In genomic region chr11:14270690-14271542, GRCh38 we compare ENCODE assay signal across 8 cellular contexts.
DNase-seq lines count a peak whose midpoint lies in the region; ATAC-seq, FAIRE-seq and TF ChIP-seq lines count a peak whose summit lies in the region.

No MANE protein-coding gene starts in this region.

- CTCF ChIA-PET in GM12878 (lab: Yijun Ruan, JAX), result no interaction called here

- 15% methylated on average over 6 of the region's 6 CpGs for whole genome bisulfite sequencing in GM12878 (ENCODE audit: insufficient coverage, insufficient replicate concordance, low lambda C conversion rate, missing lambda C conversion rate)

- POLR2A ChIA-PET in GM12878 (lab: Charles Lee), result no interaction called here

- no peaks in the 10 kb centered on the region for H3K36me3 ChIP-seq in GM12878 (ENCODE audit: control insufficient read depth in 2 of 2, insufficient read depth in 2 of 2, low read length in 1 of 2)

- no peaks in the 10 kb centered on the region for H3K9me3 ChIP-seq in GM12878 (replicated peaks; ENCODE audit: control insufficient read depth, insufficient read depth, low read length)

- intact Hi-C loops in GM12878 (cut with micrococcal nuclease; ENCODE audit: unreplicated experiment), result no loop called here
- intact Hi-C loops in cardiac septum (cut with DNase I), result no loop called here

- no peak overlapping the region; the same call in 1 of the 2 replicates for H2AFZ ChIP-seq in GM12878 (ENCODE audit: control insufficient read depth, low read depth, low read length)

- TF ChIP-seq CTCF in GM12878 (IDR thresholded peaks at IDR 0.05 in 2 of 3, conservative IDR thresholded peaks at IDR 0.05 in 1 of 3; ENCODE audit: control insufficient read depth in 2 of 3, extremely low read depth in 1 of 3, insufficient read depth in 1 of 3, low read depth in 3 of 3, low read length in 3 of 3), result no peak

- FAIRE-seq in GM12878 (lab: Jason Lieb, UNC), result no peak

- SMC1A ChIA-PET in GM12878 (lab: Charles Lee; ENCODE audit: uncharacterized antibody, unreplicated experiment), result interaction anchor here (1.3 to 1.6 kb wide), 2 partner anchors 37 to 184 kb away, joined by 3 to 5 read pairs; no protein-coding TSS in a partner anchor

- peak overlapping the region; percentile 33 for H3K27ac ChIP-seq in GM12878 (ENCODE audit: control insufficient read depth, insufficient read depth)

- peak overlapping the region; percentile 43; the same call in 1 of the 2 replicates for H3K4me3 ChIP-seq in GM12878

- no peak for TF ChIP-seq POLR2A in GM12878 (IDR thresholded peaks at IDR 0.05; ENCODE audit: low read depth, low read length)

- no peak overlapping the region for H3K9ac ChIP-seq in GM12878 (ENCODE audit: control insufficient read depth, insufficient read depth, low read length)

- TF ChIP-seq EP300 in GM12878 (IDR thresholded peaks at IDR 0.05; ENCODE audit: borderline replicate concordance in 1 of 2, control insufficient read depth in 1 of 2, low read depth in 2 of 2, low read length in 2 of 2), result no peak

- H3K4me1 ChIP-seq in GM12878 (ENCODE audit: control insufficient read depth, insufficient read depth, low read length), result peaks cover 21% of the 10 kb centered on the region

- no TSS peak for BruUV-seq in GM12878 (replicated peaks; lab: Mats Ljungman, UMichigan)

- TF ChIP-seq RAD21 in GM12878 (IDR thresholded peaks at IDR 0.05; ENCODE audit: insufficient read depth, low read depth, low read length), result no peak

- no peaks in the 10 kb centered on the region for H4K20me1 ChIP-seq in GM12878 (ENCODE audit: control insufficient read depth, insufficient read depth)

- RAD21 ChIA-PET in GM12878 (lab: Charles Lee; ENCODE audit: unreplicated experiment), result no interaction called here

- ATAC-seq in GM21360 (IDR thresholded peaks at IDR 0.05; ENCODE audit: unreplicated experiment) (peak; percentile 77), HG03521 (IDR thresholded peaks at IDR 0.05; ENCODE audit: unreplicated experiment) (peak; percentile 51), GM12878 (peak; percentile 85)

- peak overlapping the region; percentile 56 for H3K4me2 ChIP-seq in GM12878 (ENCODE audit: control insufficient read depth, insufficient read depth)

- no peaks in the 10 kb centered on the region for H3K79me2 ChIP-seq in GM12878 (ENCODE audit: control insufficient read depth, insufficient read depth, low read length)

- DNase-seq in GF-D8 (lab: John Stamatoyannopoulos, UW) (peak; percentile 80), GM12878 (ENCODE audit: low read depth, low spot score) (peak; percentile 33), NCI-H1092 (lab: John Stamatoyannopoulos, UW) (no peak), T1000 (lab: John Stamatoyannopoulos, UW) (no peak), cardiac septum (ENCODE audit: low spot score) (no peak), COLO829 (ENCODE audit: low spot score) (no peak)

- H3K27me3 ChIP-seq in GM12878 (replicated peaks in 1 of 2; ENCODE audit: control insufficient read depth in 2 of 2, insufficient read depth in 2 of 2, low read length in 1 of 2), result no peaks in the 10 kb centered on the region

- in situ Hi-C loops in GM12878 (cut with MboI), result no loop called here

TF ChIP-seq in GM12878, 131 proteins besides CTCF, POLR2A, EP300 and RAD21:
- TF ChIP-seq JUNB (IDR thresholded peaks at IDR 0.05), result no peak
- no peak for TF ChIP-seq NR2C2 (IDR thresholded peaks at IDR 0.05; ENCODE audit: borderline replicate concordance, control insufficient read depth, insufficient read length, low read depth)
- TF ChIP-seq WRNIP1 (IDR thresholded peaks at IDR 0.05; ENCODE audit: borderline replicate concordance, low read depth, low read length), result no peak
- TF ChIP-seq KLF5 (IDR thresholded peaks at IDR 0.05; ENCODE audit: partially characterized antibody), result no peak
- TF ChIP-seq BMI1 (IDR thresholded peaks at IDR 0.05; ENCODE audit: borderline replicate concordance), result no peak
- TF ChIP-seq TBL1XR1 (IDR thresholded peaks at IDR 0.05; ENCODE audit: low read depth, low read length), result no peak
- TF ChIP-seq, protein P1, sequence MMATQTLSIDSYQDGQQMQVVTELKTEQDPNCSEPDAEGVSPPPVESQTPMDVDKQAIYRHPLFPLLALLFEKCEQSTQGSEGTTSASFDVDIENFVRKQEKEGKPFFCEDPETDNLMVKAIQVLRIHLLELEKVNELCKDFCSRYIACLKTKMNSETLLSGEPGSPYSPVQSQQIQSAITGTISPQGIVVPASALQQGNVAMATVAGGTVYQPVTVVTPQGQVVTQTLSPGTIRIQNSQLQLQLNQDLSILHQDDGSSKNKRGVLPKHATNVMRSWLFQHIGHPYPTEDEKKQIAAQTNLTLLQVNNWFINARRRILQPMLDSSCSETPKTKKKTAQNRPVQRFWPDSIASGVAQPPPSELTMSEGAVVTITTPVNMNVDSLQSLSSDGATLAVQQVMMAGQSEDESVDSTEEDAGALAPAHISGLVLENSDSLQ (IDR thresholded peaks at IDR 0.05), result no peak
- TF ChIP-seq NFIC (IDR thresholded peaks at IDR 0.05; ENCODE audit: low read depth, low read length), result no peak; the same call in 1 of the 2 replicates
- no peak for TF ChIP-seq USF1 (IDR thresholded peaks at IDR 0.05; ENCODE audit: borderline replicate concordance, extremely low read length, insufficient read depth, low read depth, low read length)
- TF ChIP-seq IKZF1 (conservative IDR thresholded peaks at IDR 0.05), result no peak
- TF ChIP-seq TCF3 (IDR thresholded peaks at IDR 0.05; ENCODE audit: borderline replicate concordance, insufficient read depth, low read depth, low read length), result no peak
- 0 out of 2 replicates have a peak, but pooled peaks have one; percentile 31 for TF ChIP-seq POLR2AphosphoS5 (IDR thresholded peaks at IDR 0.05; ENCODE audit: low read length)
- no peak for TF ChIP-seq IRF3 (IDR thresholded peaks at IDR 0.05)
- 0 out of 2 replicates have a peak, but pooled peaks have one; percentile 46 for TF ChIP-seq SMARCA5 (IDR thresholded peaks at IDR 0.05)
- peak; percentile 65 for TF ChIP-seq RUNX3 (IDR thresholded peaks at IDR 0.05; ENCODE audit: low read length)

Comparison
In these comparisons a context has a peak if more than half of its experiments do, and no peak if none do; other contexts are left out.
1. DNase-seq: peak in GF-D8 (single experiment) and GM12878 (single experiment); none in NCI-H1092 (single experiment), T1000 (single experiment), cardiac septum (single experiment) and COLO829 (single experiment).
2. Peak in every context shown above with its lines, with median percentiles within 50 percentile points of each other: ATAC-seq.